Comparison of ENCODE assay signal across 20 cellular contexts in the genomic region with DNA sequence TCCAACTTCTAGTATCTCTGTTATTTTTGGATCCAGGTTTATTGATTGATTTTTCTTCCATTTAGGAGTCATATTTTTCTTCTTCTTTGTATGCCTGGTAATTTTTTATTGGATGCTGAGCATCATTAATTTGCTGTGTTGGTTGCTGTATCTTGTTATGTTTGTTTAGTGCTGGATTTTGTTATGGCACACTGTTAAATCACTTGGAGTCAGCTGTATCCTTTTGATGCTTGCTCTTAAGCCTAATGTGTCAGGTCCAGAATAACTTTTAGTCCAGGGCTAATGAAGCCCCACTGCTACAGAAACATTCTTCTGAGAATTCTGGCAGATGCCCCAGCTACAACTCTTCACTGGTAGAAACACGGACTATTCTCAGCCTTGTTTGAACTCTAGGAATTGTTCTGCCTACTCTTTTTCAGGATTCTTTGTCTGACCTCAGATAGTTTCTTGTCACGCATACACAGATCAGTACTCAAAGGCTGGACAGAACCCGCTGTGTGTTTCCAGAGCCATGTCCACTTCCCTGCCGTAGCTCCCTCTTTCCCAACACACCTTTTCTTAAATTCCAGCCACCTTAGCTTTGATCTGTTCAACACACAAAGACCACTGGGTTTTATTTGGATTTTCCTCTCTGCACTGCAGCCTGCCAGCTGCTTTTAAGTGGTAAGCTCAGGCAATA.
"Had no signal": no experiment of that assay in that cellular context is flagged by ENCODE, and none has a peak within 500 bp of the region (broad histone marks: within the 10 kb centered on the region; RNA-seq: fewer than 3 reads in every experiment).

No MANE protein-coding gene starts in this region.

- H3K27ac Mint-ChIP-seq: activated CD4-positive, alpha-beta T cell treated with anti-CD3 and anti-CD28 coated beads, Interleukin-2, amount 10 ng/mL, durations not matched to agents 7 days and 5 days; activated CD8-positive, alpha-beta T cell treated with anti-CD3 and anti-CD28 coated beads, Interleukin-2, amount 10 ng/mL, durations not matched to agents 7 days and 5 days; activated naive CD4-positive, alpha-beta T cell treated with anti-CD3 and anti-CD28 coated beads for 36 hours; activated naive CD8-positive, alpha-beta T cell treated with anti-CD3 and anti-CD28 coated beads, Interleukin-2, amount 50 U/mL, for 24 hours; activated T-cell treated with anti-CD3 and anti-CD28 coated beads, Interleukin-2, amount 50 U/mL, for 24 hours; activated T-helper 2 cell treated with anti-CD3 and anti-CD28 coated beads, Interferon-gamma antibody, Interleukin-2, Interleukin-4, amounts not matched to agents 10 μg/mL and 5 μg/mL and 100 μg/mL, durations not matched to agents 14 hours and 24 hours and 36 hours had no signal

- H3K9me3 Mint-ChIP-seq: activated CD4-positive, alpha-beta T cell treated with anti-CD3 and anti-CD28 coated beads, Interleukin-2, amount 10 ng/mL, durations not matched to agents 7 days and 5 days; activated naive CD4-positive, alpha-beta T cell treated with anti-CD3 and anti-CD28 coated beads for 36 hours; activated naive CD8-positive, alpha-beta T cell treated with anti-CD3 and anti-CD28 coated beads, Interleukin-2, amount 50 U/mL, for 24 hours; activated T-cell treated with anti-CD3 and anti-CD28 coated beads, Interleukin-2, amount 50 U/mL, for 24 hours; activated T-helper 2 cell treated with anti-CD3 and anti-CD28 coated beads, Interferon-gamma antibody, Interleukin-2, Interleukin-4, amounts not matched to agents 10 μg/mL and 5 μg/mL and 100 μg/mL, durations not matched to agents 14 hours and 24 hours and 36 hours; central memory CD8-positive, alpha-beta T cell had no signal

- ATAC-seq: activated CD4-positive, CD25-positive, alpha-beta regulatory T cell treated with anti-CD3 and anti-CD28 coated beads, Interleukin-2, amount 50 U/mL, for 24 hours; activated CD8-positive, alpha-beta T cell treated with anti-CD3 and anti-CD28 coated beads, Interleukin-2, amount 10 ng/mL, durations not matched to agents 7 days and 5 days; activated naive CD8-positive, alpha-beta T cell treated with anti-CD3 and anti-CD28 coated beads, Interleukin-2, amount 50 U/mL, for 24 hours; heart left ventricle; naive thymus-derived CD4-positive, alpha-beta T cell; right cardiac atrium; upper lobe of right lung had no signal

- H3K36me3 ChIP-seq: heart left ventricle, left ventricle myocardium inferior, prostate gland, thoracic aorta, upper lobe of right lung had no signal

- H3K4me3 Mint-ChIP-seq: activated CD4-positive, alpha-beta T cell treated with anti-CD3 and anti-CD28 coated beads, Interleukin-2, amount 10 ng/mL, durations not matched to agents 7 days and 5 days; activated CD8-positive, alpha-beta T cell treated with anti-CD3 and anti-CD28 coated beads, Interleukin-2, amount 10 ng/mL, durations not matched to agents 7 days and 5 days; activated naive CD4-positive, alpha-beta T cell treated with anti-CD3 and anti-CD28 coated beads for 36 hours; activated naive CD8-positive, alpha-beta T cell treated with anti-CD3 and anti-CD28 coated beads, Interleukin-2, amount 50 U/mL, for 24 hours; activated T-cell treated with anti-CD3 and anti-CD28 coated beads, Interleukin-2, amount 50 U/mL, for 24 hours; central memory CD8-positive, alpha-beta T cell; naive thymus-derived CD4-positive, alpha-beta T cell had no signal

- H3K27me3 ChIP-seq: heart left ventricle, upper lobe of right lung had no signal

- H3K27me3 Mint-ChIP-seq: activated CD4-positive, alpha-beta T cell treated with anti-CD3 and anti-CD28 coated beads, Interleukin-2, amount 10 ng/mL, durations not matched to agents 7 days and 5 days had no signal

- H3K27ac ChIP-seq: coronary artery, left ventricle myocardium inferior, prostate gland, thoracic aorta, upper lobe of right lung had no signal

- H3K9me3 ChIP-seq: heart left ventricle, left ventricle myocardium inferior, prostate gland, thoracic aorta, upper lobe of right lung had no signal

- DNase-seq: activated CD4-positive, alpha-beta T cell treated with anti-CD3 and anti-CD28 coated beads, Interleukin-2, amount 10 ng/mL, durations not matched to agents 7 days and 5 days; activated CD8-positive, alpha-beta T cell treated with anti-CD3 and anti-CD28 coated beads, Interleukin-2, amount 10 ng/mL, durations not matched to agents 7 days and 5 days; activated naive CD4-positive, alpha-beta T cell treated with anti-CD3 and anti-CD28 coated beads for 36 hours; activated naive CD8-positive, alpha-beta T cell treated with anti-CD3 and anti-CD28 coated beads, Interleukin-2, amount 50 U/mL, for 24 hours; activated T-cell treated with anti-CD3 and anti-CD28 coated beads, Interleukin-2, amount 50 U/mL, for 24 hours; aorta; heart left ventricle; left ventricle myocardium inferior; mammary epithelial cell; naive thymus-derived CD4-positive, alpha-beta T cell; right cardiac atrium; stimulated activated CD4-positive, alpha-beta T cell treated with anti-CD3 and anti-CD28 coated beads, Interleukin-4, amount 100 ng/mL, for 1 hour; upper lobe of right lung had no signal

- H3K4me1 Mint-ChIP-seq: activated CD4-positive, alpha-beta T cell treated with anti-CD3 and anti-CD28 coated beads, Interleukin-2, amount 10 ng/mL, durations not matched to agents 7 days and 5 days; activated naive CD8-positive, alpha-beta T cell treated with anti-CD3 and anti-CD28 coated beads, Interleukin-2, amount 50 U/mL, for 24 hours; central memory CD8-positive, alpha-beta T cell; naive thymus-derived CD4-positive, alpha-beta T cell had no signal

- H3K4me3 ChIP-seq: coronary artery, heart left ventricle, left ventricle myocardium inferior, prostate gland, smooth muscle cell, thoracic aorta, upper lobe of right lung had no signal

- H3K4me2 ChIP-seq: smooth muscle cell had no signal

- H3K4me1 ChIP-seq: prostate gland had no signal
